1 cellular context compared by ENCODE assay signal in genomic region chr21:40881767-40882166, GRCh38.
TF ChIP-seq lines count a peak whose summit lies in the region.

No MANE protein-coding gene starts in this region.

TF ChIP-seq in HepG2, 621 proteins besides CTCF, POLR2A, EP300 and RAD21 (continued from another document):
- TF ChIP-seq, protein P1, sequence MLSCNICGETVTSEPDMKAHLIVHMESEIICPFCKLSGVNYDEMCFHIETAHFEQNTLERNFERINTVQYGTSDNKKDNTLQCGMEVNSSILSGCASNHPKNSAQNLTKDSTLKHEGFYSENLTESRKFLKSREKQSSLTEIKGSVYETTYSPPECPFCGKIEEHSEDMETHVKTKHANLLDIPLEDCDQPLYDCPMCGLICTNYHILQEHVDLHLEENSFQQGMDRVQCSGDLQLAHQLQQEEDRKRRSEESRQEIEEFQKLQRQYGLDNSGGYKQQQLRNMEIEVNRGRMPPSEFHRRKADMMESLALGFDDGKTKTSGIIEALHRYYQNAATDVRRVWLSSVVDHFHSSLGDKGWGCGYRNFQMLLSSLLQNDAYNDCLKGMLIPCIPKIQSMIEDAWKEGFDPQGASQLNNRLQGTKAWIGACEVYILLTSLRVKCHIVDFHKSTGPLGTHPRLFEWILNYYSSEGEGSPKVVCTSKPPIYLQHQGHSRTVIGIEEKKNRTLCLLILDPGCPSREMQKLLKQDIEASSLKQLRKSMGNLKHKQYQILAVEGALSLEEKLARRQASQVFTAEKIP (CRISPR knock-in tag; IDR thresholded peaks at IDR 0.05; ENCODE audit: borderline replicate concordance), result no peak
- TF ChIP-seq ZNF441 (CRISPR knock-in tag; IDR thresholded peaks at IDR 0.05; ENCODE audit: borderline replicate concordance), result no peak
- TF ChIP-seq STAG1 (CRISPR knock-in tag; IDR thresholded peaks at IDR 0.05), result no peak
- TF ChIP-seq SP5 (CRISPR knock-in tag; IDR thresholded peaks at IDR 0.05; ENCODE audit: borderline replicate concordance, low read depth), result no peak
- no peak for TF ChIP-seq ZZZ3 (CRISPR knock-in tag; IDR thresholded peaks at IDR 0.05; ENCODE audit: borderline replicate concordance)
- TF ChIP-seq BCL3 (CRISPR knock-in tag; IDR thresholded peaks at IDR 0.05), result no peak
- no peak for TF ChIP-seq ZFP82 (CRISPR knock-in tag; IDR thresholded peaks at IDR 0.05; ENCODE audit: borderline replicate concordance)
- TF ChIP-seq CBX2 (IDR thresholded peaks at IDR 0.05; ENCODE audit: low read depth, low read length), result no peak
- TF ChIP-seq CBX2 (CRISPR knock-in tag; IDR thresholded peaks at IDR 0.05; ENCODE audit: low read depth), result no peak
